In genomic region chr3:164984947-164985346, GRCh38 we compare ENCODE assay signal across 1 cellular context.
TF ChIP-seq lines count a peak whose summit lies in the region.

No MANE protein-coding gene starts in this region.

TF ChIP-seq in liver, 16 proteins besides CTCF, POLR2A, EP300 and RAD21 (continued from another document):
- TF ChIP-seq REST (IDR thresholded peaks at IDR 0.05) (no peak), FOXA2 (IDR thresholded peaks at IDR 0.05) (no peak), MAX (IDR thresholded peaks at IDR 0.05) (no peak)
